In the genomic region with DNA sequence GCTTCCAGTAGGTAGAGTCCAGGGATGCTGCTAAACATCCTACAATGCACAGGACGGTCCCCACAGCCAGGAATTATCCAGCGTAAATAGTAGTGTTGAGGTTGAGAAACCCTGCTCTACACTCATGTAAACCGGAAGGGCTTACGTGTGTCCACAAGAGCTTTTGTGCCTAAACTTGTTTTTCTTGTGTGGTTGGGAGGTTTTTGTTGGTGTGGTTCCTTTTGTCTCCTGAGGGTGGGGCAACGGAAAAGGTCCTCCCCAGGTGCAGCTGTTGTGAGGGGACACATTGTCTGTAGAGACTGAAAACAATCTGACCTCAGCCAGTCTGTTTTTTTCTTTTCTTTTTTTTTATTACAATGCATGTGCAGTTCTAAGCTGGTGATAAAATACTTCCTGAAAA, we compare ENCODE assay signal across 8 cellular contexts.
A peak's percentile ranks its signal among the peaks of the same experiment; 100 is the strongest.
DNase-seq lines count a peak whose midpoint lies in the region; ATAC-seq and TF ChIP-seq lines count a peak whose summit lies in the region.

No MANE protein-coding gene starts in this region.

- H3K27me3 Mint-ChIP-seq in activated naive CD4-positive, alpha-beta T cell treated with anti-CD3 and anti-CD28 coated beads, Interleukin-2, amount 50 U/mL, for 24 hours: no peaks in the 10 kb centered on the region

- no peak overlapping the region for H3K4me3 Mint-ChIP-seq in activated naive CD4-positive, alpha-beta T cell treated with anti-CD3 and anti-CD28 coated beads, Interleukin-2, amount 50 U/mL, for 24 hours

- no peaks in the 10 kb centered on the region for H3K9me3 Mint-ChIP-seq in activated naive CD4-positive, alpha-beta T cell treated with anti-CD3 and anti-CD28 coated beads, Interleukin-2, amount 50 U/mL, for 24 hours

- no peaks in the 10 kb centered on the region for H3K27me3 ChIP-seq in WERI-Rb-1 (ENCODE audit: insufficient read depth, low read depth, severe bottlenecking)

- no peak overlapping the region for H3K4me3 ChIP-seq in WERI-Rb-1 (ENCODE audit: low read depth, low read length)

- DNase-seq in stimulated activated CD8-positive, alpha-beta memory T cell treated with anti-CD3 and anti-CD28 coated beads, Interleukin-12 subunit alpha, Interleukin-12 subunit beta, amount 100 ng/mL, for 1 hour (ENCODE audit: low read depth): peak; percentile 20
- DNase-seq in stimulated activated CD8-positive, alpha-beta memory T cell treated with anti-CD3 and anti-CD28 coated beads, Interleukin-4, amount 100 ng/mL, for 48 hours: no peak
- DNase-seq in germinal center (ENCODE audit: low spot score): no peak
- DNase-seq in WERI-Rb-1: no peak
- no peak for DNase-seq in NCI-H1417 treated with DMSO at 0.1 percent for 48 hours (lab: John Stamatoyannopoulos, UW)
- no peak for DNase-seq in amniotic stem cell (lab: John Stamatoyannopoulos, UW)

- peaks cover 92% of the 10 kb centered on the region for H3K4me1 Mint-ChIP-seq in activated naive CD4-positive, alpha-beta T cell treated with anti-CD3 and anti-CD28 coated beads, Interleukin-2, amount 50 U/mL, for 24 hours

- ATAC-seq in HG03565 (IDR thresholded peaks at IDR 0.05; ENCODE audit: unreplicated experiment): peak; percentile 67

- H3K9me3 ChIP-seq in WERI-Rb-1 (ENCODE audit: severe bottlenecking): no peaks in the 10 kb centered on the region

- no peak overlapping the region for H3K27ac ChIP-seq in WERI-Rb-1

- H3K27ac Mint-ChIP-seq in activated naive CD4-positive, alpha-beta T cell treated with anti-CD3 and anti-CD28 coated beads, Interleukin-2, amount 50 U/mL, for 24 hours: peak overlapping the region; percentile 96

- no peaks in the 10 kb centered on the region; the same call in none of the 2 replicates for H3K36me3 ChIP-seq in WERI-Rb-1

- peaks cover 5% of the 10 kb centered on the region for H3K36me3 Mint-ChIP-seq in activated naive CD4-positive, alpha-beta T cell treated with anti-CD3 and anti-CD28 coated beads, Interleukin-2, amount 50 U/mL, for 24 hours

- no peak for TF ChIP-seq CTCF in WERI-Rb-1 (IDR thresholded peaks at IDR 0.05; ENCODE audit: low read depth, low read length)
